In genomic region chr3:126473292-126474168, GRCh38 we compare ENCODE assay signal across 9 cellular contexts. TPM values are rescaled to one million over a fixed set of nuclear protein-coding genes. Genes with fewer than 3 reads are reported as not detected.
DNase-seq lines count a peak whose midpoint lies in the region; FAIRE-seq and TF ChIP-seq lines count a peak whose summit lies in the region.
"Had no signal": no experiment of that assay in that cellular context is flagged by ENCODE, and none has a peak within 500 bp of the region (broad histone marks: within the 10 kb centered on the region; RNA-seq: fewer than 3 reads in every experiment).

No MANE protein-coding gene starts in this region.

- peak overlapping the region; percentile 99 for H3K4me2 ChIP-seq in astrocyte (ENCODE audit: low read length)
- no peak overlapping the region for H3K4me2 ChIP-seq in mesendoderm (ENCODE audit: low read length)

- H3K27ac Mint-ChIP-seq in HFFc6, result peak overlapping the region; percentile 42
- H3K27ac Mint-ChIP-seq in astrocyte (ENCODE audit: unreplicated experiment), result peak overlapping the region; percentile 84

- no peak for TF ChIP-seq CTCF in AG04449 (IDR thresholded peaks at IDR 0.05; ENCODE audit: insufficient read depth, low read length, missing control alignments)
- no peak for TF ChIP-seq CTCF in HFFc6 (IDR thresholded peaks at IDR 0.05)
- no peak for TF ChIP-seq CTCF in astrocyte (IDR thresholded peaks at IDR 0.05; ENCODE audit: insufficient read depth, low read depth, low read length)
- TF ChIP-seq CTCF in GM10266 (IDR thresholded peaks at IDR 0.05; ENCODE audit: control insufficient read depth, insufficient read depth, low read depth, missing control alignments), result no peak

- H3K79me2 ChIP-seq in astrocyte (ENCODE audit: insufficient read depth, low read length) (peaks cover 61% of the 10 kb centered on the region), mesendoderm (ENCODE audit: control insufficient read depth, insufficient read depth, low read length) (peaks cover 20% of the 10 kb centered on the region)

- H3K4me3 ChIP-seq in AG04449 (ENCODE audit: low read depth, low read length), result peak overlapping the region; percentile 39
- no peak overlapping the region for H3K4me3 ChIP-seq in astrocyte (ENCODE audit: insufficient read depth, low read depth, low read length)
- H3K4me3 ChIP-seq in mesendoderm (ENCODE audit: low read length), result no peak overlapping the region

- H3K4me1 ChIP-seq in astrocyte (ENCODE audit: insufficient read depth, low read length), result peaks cover 35% of the 10 kb centered on the region
- H3K4me1 ChIP-seq in mesendoderm (ENCODE audit: control insufficient read depth, low read depth, low read length), result peaks cover 11% of the 10 kb centered on the region

- POLR2A ChIA-PET in AG04449 (lab: Yijun Ruan, JAX), result no interaction called here

- H3K56ac ChIP-seq in mesendoderm (ENCODE audit: low read length), result peak overlapping the region; percentile 26

- no peak overlapping the region for H4K8ac ChIP-seq in mesendoderm (ENCODE audit: low read depth, low read length)

- H4K5ac ChIP-seq in mesendoderm (ENCODE audit: low read length), result no peak overlapping the region

- CTCF ChIA-PET in AG04449 (lab: Yijun Ruan, JAX), result interaction anchor here (0.9 to 2.4 kb wide), 4 partner anchors 227 to 341 kb away, joined by 3 to 6 read pairs (median 3); no protein-coding TSS in a partner anchor

- no peak overlapping the region for H3K23ac ChIP-seq in mesendoderm (ENCODE audit: low read length)

- no peak overlapping the region for H2AFZ ChIP-seq in astrocyte (ENCODE audit: low read depth, low read length)

- H2BK120ac ChIP-seq in mesendoderm (ENCODE audit: low read depth, low read length), result no peak overlapping the region

- no peak overlapping the region for H2AK5ac ChIP-seq in mesendoderm (ENCODE audit: low read length)

- DNase-seq in AG04449 (ENCODE audit: low read depth, low spot score) (no peak), HFFc6 (no peak), astrocyte (ENCODE audit: low read depth) (no peak), mesendoderm (no peak), NCI-H2196 treated with DMSO at 0.1 percent for 48 hours (lab: John Stamatoyannopoulos, UW; ENCODE audit: unreplicated experiment) (no peak), KG1 (lab: John Stamatoyannopoulos, UW) (no peak), GM10266 (ENCODE audit: extremely low spot score) (no peak), NCI-H2196 (lab: John Stamatoyannopoulos, UW; ENCODE audit: unreplicated experiment) (no peak)

- WGBS in mesendoderm (ENCODE audit: extremely low coverage, insufficient coverage, low lambda C conversion rate), result no CpG with 5 or more reads among the region's 14 CpGs

- no peak overlapping the region for H2BK5ac ChIP-seq in mesendoderm (ENCODE audit: low read length)

- no peak overlapping the region for H3K18ac ChIP-seq in mesendoderm (ENCODE audit: low read length)

- no peak overlapping the region for H3K4ac ChIP-seq in mesendoderm (ENCODE audit: low read depth, low read length)

- FAIRE-seq in astrocyte (lab: Jason Lieb, UNC), result no peak
- FAIRE-seq: GM18507 had no signal

- H3K9ac ChIP-seq in astrocyte (ENCODE audit: low read length), result no peak overlapping the region
- peak overlapping the region; percentile 4 for H3K9ac ChIP-seq in mesendoderm (ENCODE audit: low read length)

- H3K79me1 ChIP-seq in mesendoderm (ENCODE audit: low read length), result peaks cover 25% of the 10 kb centered on the region

- H3K27ac ChIP-seq in astrocyte (ENCODE audit: low read depth, low read length) (no peak overlapping the region), mesendoderm (ENCODE audit: low read depth, low read length) (no peak overlapping the region)

- H3K36me3 Mint-ChIP-seq in HFFc6 (ENCODE audit: low read depth) (peaks cover 34% of the 10 kb centered on the region), astrocyte (ENCODE audit: low read depth, unreplicated experiment) (peaks cover 17% of the 10 kb centered on the region)

- peaks cover 63% of the 10 kb centered on the region for H4K20me1 ChIP-seq in astrocyte (ENCODE audit: insufficient read depth, low read length)

- no peaks in the 10 kb centered on the region for H3K9me3 Mint-ChIP-seq in HFFc6
- peaks cover 2% of the 10 kb centered on the region for H3K9me3 Mint-ChIP-seq in astrocyte (ENCODE audit: unreplicated experiment)

- H3K36me3 ChIP-seq in astrocyte (ENCODE audit: insufficient read depth, low read length) (peaks cover 17% of the 10 kb centered on the region), mesendoderm (ENCODE audit: control insufficient read depth, insufficient read depth, low read length) (peaks cover 14% of the 10 kb centered on the region)

- no peaks in the 10 kb centered on the region for H3K9me3 ChIP-seq in astrocyte (ENCODE audit: insufficient read depth, low read depth, low read length)

- H2BK15ac ChIP-seq in mesendoderm (replicated peaks; ENCODE audit: low read depth), result no peak overlapping the region

- peaks cover 41% of the 10 kb centered on the region for H3K4me1 Mint-ChIP-seq in HFFc6 (ENCODE audit: low read depth)
- peaks cover 32% of the 10 kb centered on the region for H3K4me1 Mint-ChIP-seq in astrocyte (ENCODE audit: low read depth, unreplicated experiment)

- peaks cover 2% of the 10 kb centered on the region; the same call in 1 of the 2 replicates for H3K27me3 Mint-ChIP-seq in HFFc6 (ENCODE audit: insufficient read depth)
- no peaks in the 10 kb centered on the region for H3K27me3 Mint-ChIP-seq in astrocyte (ENCODE audit: low read depth, unreplicated experiment)

- H3K4me3 Mint-ChIP-seq in HFFc6, result peak overlapping the region; percentile 95
- H3K4me3 Mint-ChIP-seq in astrocyte (ENCODE audit: unreplicated experiment), result peak overlapping the region; percentile 97

- H3K27me3 ChIP-seq in astrocyte (ENCODE audit: insufficient read depth, low read length), result no peaks in the 10 kb centered on the region
- H3K27me3 ChIP-seq in mesendoderm (ENCODE audit: insufficient read depth, low read length, poor library complexity), result no peaks in the 10 kb centered on the region

RNA-seq across cellular contexts. Expression of gene ZXDC, which starts 2.2 kb away (rescaled TPM):
- total RNA-seq in HFFc6 (2021; fragmentation: NEBNext Ultra II Directional; extraction: Animal tissue kit (Norgen Biotek cat#: 25700)), result 10 to 100 TPM; 11.7 to 14.2 (median 13.5) TPM
- total RNA-seq in astrocyte, result 19.6 and 21.6 TPM in 2 replicates
- polyA plus RNA-seq in mesendoderm (2013, experiment 1 of 2), result 9.7 TPM
- 10.0 TPM for polyA plus RNA-seq in mesendoderm (2013, experiment 2 of 2)

RNA-seq across cellular contexts. Expression of gene UROC1, which starts 44.0 kb away (rescaled TPM):
- not detected for total RNA-seq in HFFc6 (2021; fragmentation: NEBNext Ultra II Directional; extraction: Animal tissue kit (Norgen Biotek cat#: 25700))
- not detected in 2 replicates for total RNA-seq in astrocyte
- polyA plus RNA-seq in mesendoderm (2013, experiment 1 of 2), result 0.01 TPM
- polyA plus RNA-seq in mesendoderm (2013, experiment 2 of 2), result not detected

RNA-seq across cellular contexts. Expression of gene CHST13, which starts 50.4 kb away (rescaled TPM):
- total RNA-seq in HFFc6 (2021; fragmentation: NEBNext Ultra II Directional; extraction: Animal tissue kit (Norgen Biotek cat#: 25700)), result not detected
- not detected in 2 replicates for total RNA-seq in astrocyte
- 1.5 TPM for polyA plus RNA-seq in mesendoderm (2013, experiment 1 of 2)
- 1.8 TPM for polyA plus RNA-seq in mesendoderm (2013, experiment 2 of 2)
